ENCODE assay signal across 8 cellular contexts in the genomic region with DNA sequence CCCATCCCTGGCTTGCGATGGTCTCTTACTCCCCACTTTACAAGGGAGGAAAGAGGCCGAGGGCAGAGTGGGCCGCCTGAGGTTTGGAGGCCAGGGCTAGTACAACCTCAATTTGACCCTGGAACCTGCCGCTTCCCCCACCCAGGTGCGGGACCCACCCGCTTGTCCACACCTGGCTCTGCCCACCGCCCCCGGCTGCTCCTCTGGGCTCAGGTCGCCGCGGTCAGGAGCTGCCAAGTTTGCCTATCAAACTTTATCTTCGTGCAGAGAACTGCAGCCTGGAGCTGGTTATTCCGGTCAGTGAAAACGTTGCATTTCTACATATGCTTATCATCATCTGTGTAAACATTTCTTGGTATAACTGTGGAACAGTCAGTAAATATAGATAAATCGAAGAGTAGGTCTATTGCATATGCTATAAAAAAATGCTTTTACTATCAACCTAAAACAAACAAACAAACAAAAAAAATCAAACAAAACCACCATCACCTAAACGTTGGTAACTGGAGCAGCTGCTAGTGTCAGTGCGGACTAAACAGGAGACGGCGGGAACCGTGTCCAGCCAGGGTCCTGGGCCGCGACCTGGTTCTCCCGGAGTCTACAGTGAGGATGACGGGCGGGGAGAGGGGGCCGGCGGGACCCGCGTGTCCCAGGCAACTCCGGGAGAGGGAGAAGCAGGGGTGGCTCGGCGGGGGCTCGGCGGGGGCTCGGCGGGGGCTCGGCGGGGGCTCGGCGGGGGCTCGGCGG. TPM values are rescaled to one million over a fixed set of nuclear protein-coding genes. Genes with fewer than 3 reads are reported as not detected.
DNase-seq lines count a peak whose midpoint lies in the region; ATAC-seq and TF ChIP-seq lines count a peak whose summit lies in the region.

No MANE protein-coding gene starts in this region.

- peak; percentile 64 for DNase-seq in GM13976 (ENCODE audit: low spot score)
- peak; percentile 47 to 84 for DNase-seq in NCI-H526 (lab: John Stamatoyannopoulos, UW)
- DNase-seq in central memory CD8-positive, alpha-beta T cell (ENCODE audit: low spot score in 2 of 2), result no peak
- no peak for DNase-seq in left lobe of liver (ENCODE audit: low spot score)
- peak; percentile 63 for DNase-seq in testis
- DNase-seq in effector CD8-positive, alpha-beta T cell (lab: John Stamatoyannopoulos, UW), result no peak
- no peak for DNase-seq in NCI-H1436 (lab: John Stamatoyannopoulos, UW)

- H3K27me3 ChIP-seq in testis, result no peaks in the 10 kb centered on the region

- in situ Hi-C loops in GM13976 (cut with MboI; ENCODE audit: low sequenced_read_pairs, unreplicated experiment), result no loop called here

- no peaks in the 10 kb centered on the region for H3K36me3 ChIP-seq in testis (ENCODE audit: low read depth, missing control alignments)

- H3K4me1 Mint-ChIP-seq in central memory CD8-positive, alpha-beta T cell, result peaks cover 29% of the 10 kb centered on the region

- H3K4me3 ChIP-seq in testis, result peak overlapping the region; percentile 69 to 90

- no peak for ATAC-seq in central memory CD8-positive, alpha-beta T cell (replicated peaks; ENCODE audit: extremely low read depth, poor library complexity, severe bottlenecking)
- ATAC-seq in left lobe of liver, result peak; percentile 35
- no peak for ATAC-seq in HG03432 (IDR thresholded peaks at IDR 0.05; ENCODE audit: unreplicated experiment)

- peak overlapping the region; percentile 99 for H3K4me3 Mint-ChIP-seq in central memory CD8-positive, alpha-beta T cell

- peaks cover 9% of the 10 kb centered on the region for H3K36me3 Mint-ChIP-seq in central memory CD8-positive, alpha-beta T cell (ENCODE audit: insufficient read depth)

- H3K9me3 Mint-ChIP-seq in central memory CD8-positive, alpha-beta T cell, result no peaks in the 10 kb centered on the region

- H3K27ac ChIP-seq in testis, result peak overlapping the region in 1 of 2 donors; percentile 84

- H3K9me3 ChIP-seq in testis, result no peaks in the 10 kb centered on the region

- TF ChIP-seq CTCF in GM13976 (IDR thresholded peaks at IDR 0.05; ENCODE audit: borderline replicate concordance, control extremely low read depth, extremely low read depth, insufficient read depth, missing control alignments) (no peak), testis (IDR thresholded peaks at IDR 0.05) (no peak)

- no peaks in the 10 kb centered on the region for H3K27me3 Mint-ChIP-seq in central memory CD8-positive, alpha-beta T cell

- 14 to 18% methylated on average over 27 to 33 of the region's 42 CpGs for WGBS in testis, 2 donors

- TF ChIP-seq POLR2A in testis (IDR thresholded peaks at IDR 0.05), result no peak

- intact Hi-C loops in testis (cut with DNase I; ENCODE audit: low total_unique reads), result no loop called here

- peaks cover 2% of the 10 kb centered on the region for H3K4me1 ChIP-seq in testis

- H3K27ac Mint-ChIP-seq in central memory CD8-positive, alpha-beta T cell (ENCODE audit: low read depth), result peak overlapping the region; percentile 94

RNA-seq across cellular contexts. Expression of gene ADARB1, which starts 0.9 kb away (rescaled TPM):
- total RNA-seq in left lobe of liver (9.8 TPM), testis (10 to 100 TPM; 17.6 TPM)
- 23.0 TPM for polyA plus RNA-seq in testis (ENCODE audit: insufficient read depth, low read depth, low replicate concordance)

Comparison
In these comparisons a context has a peak if more than half of its experiments do, and no peak if none do; other contexts are left out.
1. DNase-seq: peak in GM13976 (single experiment), NCI-H526 (2 of 2) and testis (single experiment); none in central memory CD8-positive, alpha-beta T cell (0 of 2), left lobe of liver (single experiment), effector CD8-positive, alpha-beta T cell (single experiment) and NCI-H1436 (single experiment).